16 cellular contexts compared by ENCODE assay signal in the genomic region with DNA sequence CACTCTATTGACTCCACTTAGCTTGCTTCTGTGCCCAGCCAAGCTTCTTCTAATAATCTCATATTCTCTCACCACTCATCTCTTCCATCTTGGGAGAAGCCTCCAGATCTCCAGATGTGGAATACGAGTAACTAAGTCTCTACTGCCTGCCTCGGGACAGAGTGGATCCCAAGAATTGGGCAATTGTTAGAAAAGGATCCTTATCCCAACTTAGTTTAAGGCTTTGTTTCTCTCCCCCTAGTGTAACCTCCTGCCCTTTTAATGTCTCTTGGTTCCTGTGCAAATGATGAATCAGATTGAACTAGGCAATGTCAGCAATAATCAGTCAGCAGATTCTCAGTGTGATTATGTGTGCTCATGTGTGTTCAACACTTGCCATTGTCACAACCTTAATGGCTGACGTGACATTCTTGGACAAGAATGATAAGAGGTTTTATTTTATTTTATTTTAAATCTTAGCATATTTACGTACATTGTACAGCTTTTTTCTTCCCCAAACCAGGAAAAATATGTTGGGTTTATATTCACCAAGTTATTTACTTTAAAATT. TPM values are rescaled to one million over a fixed set of nuclear protein-coding genes. Genes with fewer than 3 reads are reported as not detected.
DNase-seq lines count a peak whose midpoint lies in the region; ATAC-seq, FAIRE-seq and TF ChIP-seq lines count a peak whose summit lies in the region.
"Had no signal": no experiment of that assay in that cellular context is flagged by ENCODE, and none has a peak within 500 bp of the region (broad histone marks: within the 10 kb centered on the region; RNA-seq: fewer than 3 reads in every experiment).

No MANE protein-coding gene starts in this region.

- no peak overlapping the region for H2BK5ac ChIP-seq in mesendoderm (ENCODE audit: low read length)

- TF ChIP-seq RAD21 in A549 (conservative IDR thresholded peaks at IDR 0.05 in 1 of 2, IDR thresholded peaks at IDR 0.05 in 1 of 2) = no peak

- no peaks in the 10 kb centered on the region for H3K79me2 ChIP-seq in PC-3 (ENCODE audit: low read length)
- H3K79me2 ChIP-seq in mesendoderm (ENCODE audit: control insufficient read depth, insufficient read depth, low read length) = no peaks in the 10 kb centered on the region
- no peaks in the 10 kb centered on the region for H3K79me2 ChIP-seq in smooth muscle cell (ENCODE audit: low read depth)

- CTCF ChIA-PET in A549 (lab: Yijun Ruan, JAX) (interaction anchor here (1.0 to 3.6 kb wide), 4 partner anchors 13 to 578 kb away, joined by 3 to 17 read pairs (median 8); partner anchors contain the start of gene GAD1), PC-3 (lab: Charles Lee) (no interaction called here)

- ATAC-seq in A549 = no peak
- ATAC-seq in PC-3 = no peak
- no peak for ATAC-seq in lower lobe of right lung
- ATAC-seq: CD8-positive, alpha-beta T cell had no signal

- no peak overlapping the region for H2AK5ac ChIP-seq in mesendoderm (ENCODE audit: low read length)

- H3K4me1 ChIP-seq in A549 (no peaks in the 10 kb centered on the region), PC-3 (ENCODE audit: insufficient read depth, low read length) (peaks cover 13% of the 10 kb centered on the region), mesendoderm (ENCODE audit: control insufficient read depth, low read depth, low read length) (peaks cover 9% of the 10 kb centered on the region), left ventricle myocardium inferior (no peaks in the 10 kb centered on the region), lower lobe of right lung (no peaks in the 10 kb centered on the region), smooth muscle cell (ENCODE audit: low read depth) (no peaks in the 10 kb centered on the region)

- no peaks in the 10 kb centered on the region for H3K79me1 ChIP-seq in mesendoderm (ENCODE audit: low read length)

- no peak overlapping the region for H3K4me3 ChIP-seq in A549
- no peak overlapping the region for H3K4me3 ChIP-seq in PC-3 (ENCODE audit: low read length)
- H3K4me3 ChIP-seq in mesendoderm (ENCODE audit: low read length) = no peak overlapping the region
- H3K4me3 ChIP-seq in left ventricle myocardium inferior = no peak overlapping the region
- no peak overlapping the region for H3K4me3 ChIP-seq in lower lobe of right lung
- H3K4me3 ChIP-seq in smooth muscle cell = no peak overlapping the region
- H3K4me3 ChIP-seq: GM23248 had no signal

- H3K4ac ChIP-seq in mesendoderm (ENCODE audit: low read depth, low read length) = no peak overlapping the region

- H3K23ac ChIP-seq in mesendoderm (ENCODE audit: low read length) = no peak overlapping the region

- H3K4me2 ChIP-seq in A549 (no peak overlapping the region), PC-3 (ENCODE audit: low read length) (no peak overlapping the region), mesendoderm (ENCODE audit: low read length) (no peak overlapping the region), smooth muscle cell (no peak overlapping the region)

- POLR2A ChIA-PET in A549 (lab: Yijun Ruan, JAX) (no interaction called here), PC-3 (lab: Charles Lee; ENCODE audit: unreplicated experiment) (interaction anchor here (0.5 kb wide), 1 partner anchor 385 kb away, joined by 3 read pairs; no protein-coding TSS in a partner anchor)

- TF ChIP-seq CTCF in A549 (IDR thresholded peaks at IDR 0.05) (no peak), PC-3 (conservative IDR thresholded peaks at IDR 0.05; ENCODE audit: low read depth, low read length) (no peak), left ventricle myocardium inferior (IDR thresholded peaks at IDR 0.05; ENCODE audit: borderline replicate concordance) (no peak), lower lobe of right lung (IDR thresholded peaks at IDR 0.05) (no peak), smooth muscle cell (IDR thresholded peaks at IDR 0.05; ENCODE audit: borderline replicate concordance, insufficient read depth, poor library complexity, severe bottlenecking) (no peak)

- BruUV-seq in PC-3 (replicated peaks; lab: Mats Ljungman, UMichigan) = no TSS peak

- no peak overlapping the region for H2BK120ac ChIP-seq in mesendoderm (ENCODE audit: low read depth, low read length)

- H4K20me1 ChIP-seq in PC-3 (ENCODE audit: low read length) (no peaks in the 10 kb centered on the region), smooth muscle cell (ENCODE audit: low read depth) (no peaks in the 10 kb centered on the region)

- H3K9ac ChIP-seq in PC-3 (ENCODE audit: low read length) (no peak overlapping the region), mesendoderm (ENCODE audit: low read length) (no peak overlapping the region), smooth muscle cell (ENCODE audit: low read depth) (no peak overlapping the region)
- H3K9ac ChIP-seq: GM23248 had no signal

- no peak overlapping the region for H2AFZ ChIP-seq in PC-3 (ENCODE audit: low read length)
- H2AFZ ChIP-seq in smooth muscle cell (ENCODE audit: low read depth) = no peak overlapping the region
- H2AFZ ChIP-seq: GM23248 had no signal

- TF ChIP-seq POLR2A in A549 (IDR thresholded peaks at IDR 0.05; ENCODE audit: low read length) = no peak

- no peaks in the 10 kb centered on the region for H3K9me2 ChIP-seq in PC-3 (replicated peaks; ENCODE audit: low read length)

- H3K36me3 ChIP-seq in PC-3 (ENCODE audit: low read depth, low read length) = no peaks in the 10 kb centered on the region
- H3K36me3 ChIP-seq in mesendoderm (ENCODE audit: control insufficient read depth, insufficient read depth, low read length) = no peaks in the 10 kb centered on the region
- H3K36me3 ChIP-seq in left ventricle myocardium inferior = no peaks in the 10 kb centered on the region
- no peaks in the 10 kb centered on the region for H3K36me3 ChIP-seq in lower lobe of right lung
- no peaks in the 10 kb centered on the region for H3K36me3 ChIP-seq in smooth muscle cell (ENCODE audit: low read depth)

- H4K8ac ChIP-seq in mesendoderm (ENCODE audit: low read depth, low read length) = no peak overlapping the region

- no peak overlapping the region for H3K27ac ChIP-seq in A549
- H3K27ac ChIP-seq in PC-3 (ENCODE audit: low read length) = no peak overlapping the region
- no peak overlapping the region for H3K27ac ChIP-seq in mesendoderm (ENCODE audit: low read depth, low read length)
- H3K27ac ChIP-seq in left ventricle myocardium inferior (replicated peaks) = no peak overlapping the region
- H3K27ac ChIP-seq in lower lobe of right lung = no peak overlapping the region
- H3K27ac ChIP-seq in smooth muscle cell (ENCODE audit: low read depth) = no peak overlapping the region
- H3K27ac ChIP-seq: GM23248 had no signal

- no peak for FAIRE-seq in A549 (lab: Jason Lieb, UNC)
- FAIRE-seq: GM18507, H54, HTR-8/SVneo had no signal

- H3K18ac ChIP-seq in mesendoderm (ENCODE audit: low read length) = peak overlapping the region; percentile 39

- intact Hi-C loops in PC-3 (cut with micrococcal nuclease) (loop anchor here (2.0 to 10.0 kb wide), 3 partner anchors 157 to 575 kb away; no protein-coding TSS in a partner anchor), left ventricle myocardium inferior (cut with micrococcal nuclease) (no loop called here), lower lobe of right lung (cut with DNase I) (no loop called here)

- peak overlapping the region; percentile 45 for H2BK15ac ChIP-seq in mesendoderm (replicated peaks; ENCODE audit: low read depth)

- H4K5ac ChIP-seq in mesendoderm (ENCODE audit: low read length) = peak overlapping the region; percentile 51

- WGBS in A549 (ENCODE audit: missing lambda C conversion rate) = 18% methylated on average over 4 of the region's 4 CpGs
- no CpG with 5 or more reads among the region's 4 CpGs for WGBS in mesendoderm (ENCODE audit: extremely low coverage, insufficient coverage, low lambda C conversion rate)
- WGBS in smooth muscle cell (ENCODE audit: low lambda C conversion rate) = 77% methylated on average over 4 of the region's 4 CpGs

- no peaks in the 10 kb centered on the region for H3K27me3 ChIP-seq in PC-3 (ENCODE audit: low read length)
- no peaks in the 10 kb centered on the region for H3K27me3 ChIP-seq in mesendoderm (ENCODE audit: insufficient read depth, low read length, poor library complexity)
- peaks cover 61% of the 10 kb centered on the region for H3K27me3 ChIP-seq in left ventricle myocardium inferior (ENCODE audit: low read depth)
- peaks cover 3% of the 10 kb centered on the region for H3K27me3 ChIP-seq in lower lobe of right lung (ENCODE audit: low read depth)
- H3K27me3 ChIP-seq in smooth muscle cell (ENCODE audit: low read depth) = no peaks in the 10 kb centered on the region

- no peaks in the 10 kb centered on the region for H3K9me3 ChIP-seq in A549
- H3K9me3 ChIP-seq in PC-3 (ENCODE audit: low read length) = no peaks in the 10 kb centered on the region
- no peaks in the 10 kb centered on the region for H3K9me3 ChIP-seq in left ventricle myocardium inferior (replicated peaks)
- H3K9me3 ChIP-seq in lower lobe of right lung = no peaks in the 10 kb centered on the region
- H3K9me3 ChIP-seq in smooth muscle cell (replicated peaks; ENCODE audit: low read depth) = no peaks in the 10 kb centered on the region

- H3K56ac ChIP-seq in mesendoderm (ENCODE audit: low read length) = no peak overlapping the region

- TF ChIP-seq EP300 in A549 (IDR thresholded peaks at IDR 0.05) = no peak

- no peaks in the 10 kb centered on the region for H3F3A ChIP-seq in PC-3 (ENCODE audit: low read length, unreplicated experiment)
- H3F3A ChIP-seq in smooth muscle cell (ENCODE audit: low read depth) = no peaks in the 10 kb centered on the region

- no peak for DNase-seq in A549 (ENCODE audit: low read depth in 1 of 2, low spot score in 1 of 2)
- peak; percentile 59 for DNase-seq in NCI-H2227 (lab: John Stamatoyannopoulos, UW; ENCODE audit: unreplicated experiment)
- DNase-seq in PC-3 = peak; percentile 7
- no peak for DNase-seq in mesendoderm
- no peak for DNase-seq in left ventricle myocardium inferior
- DNase-seq in lower lobe of right lung = no peak
- DNase-seq in smooth muscle cell (lab: John Stamatoyannopoulos, UW; ENCODE audit: unreplicated experiment) = no peak
- DNase-seq: CD8-positive, alpha-beta T cell; COR-L47; GM23248 had no signal

TF ChIP-seq in A549, 52 proteins besides CTCF, POLR2A, EP300 and RAD21:
- no peak for TF ChIP-seq RFX5 (IDR thresholded peaks at IDR 0.05)
- TF ChIP-seq MAFK (IDR thresholded peaks at IDR 0.05; ENCODE audit: partially characterized antibody) = peak; percentile 62

RNA-seq across cellular contexts. Expression of gene MYO3B, which starts 59.7 kb away (rescaled TPM):
- polyA plus RNA-seq in A549 (2011; rRNA removed) = 0.01 TPM in 1 of 2 replicates, not detected in the other
- polyA plus RNA-seq in A549 (2012; cell fraction: cytosol; rRNA removed) = not detected in 2 replicates
- not detected in 2 replicates for polyA plus RNA-seq in A549 (2012; cell fraction: nucleus; rRNA removed)
- not detected in 3 replicates for polyA plus RNA-seq in A549 (2017; fragmentation: RNase III; extraction: RNeasy Plus Mini Kit Qiagen cat#74134 plus additional on column Dnase treatment)
- 0.04 TPM in 1 of 2 replicates, not detected in the other for polyA minus RNA-seq in A549 (2011; rRNA and poly(A)+ RNA removed)
- total RNA-seq in PC-3 (2014; rRNA removed) = 0.46 and 1.1 TPM in 2 replicates
- 1.2 TPM for polyA plus RNA-seq in mesendoderm (2013, experiment 1 of 2)
- 1.1 TPM for polyA plus RNA-seq in mesendoderm (2013, experiment 2 of 2)
- total RNA-seq in left ventricle myocardium inferior = 0.05 TPM
- total RNA-seq in lower lobe of right lung = not detected
- total RNA-seq in smooth muscle cell = 1.3 and 3.1 TPM in 2 replicates
- 0.47 and 1.3 TPM in 2 replicates for polyA plus RNA-seq in smooth muscle cell
- total RNA-seq: CD8-positive, alpha-beta T cell; Daoy had no signal
- polyA plus RNA-seq: BJ, CD14-positive monocyte, GM23248 had no signal

Comparison
In these comparisons a context has a peak if more than half of its experiments do, and no peak if none do; other contexts are left out.
1. DNase-seq: peak in NCI-H2227 (single experiment) and PC-3 (single experiment); none in A549 (0 of 2), mesendoderm (single experiment), left ventricle myocardium inferior (single experiment), lower lobe of right lung (single experiment) and smooth muscle cell (single experiment).